ENCODE assay signal across 2 cellular contexts in genomic region chr20:47557791-47558190, GRCh38.
A peak's percentile ranks its signal among the peaks of the same experiment; 100 is the strongest.
TF ChIP-seq lines count a peak whose summit lies in the region.

No MANE protein-coding gene starts in this region.

TF ChIP-seq in GM23338, 12 proteins besides CTCF, POLR2A, EP300 and RAD21:
- no peak for TF ChIP-seq JUNB (IDR thresholded peaks at IDR 0.05; ENCODE audit: unreplicated experiment)
- no peak for TF ChIP-seq EZH2phosphoT487 (IDR thresholded peaks at IDR 0.05; ENCODE audit: unreplicated experiment)
- TF ChIP-seq POLR2AphosphoS5 (IDR thresholded peaks at IDR 0.05; ENCODE audit: low read depth) = no peak
- TF ChIP-seq STAT1 (IDR thresholded peaks at IDR 0.05; ENCODE audit: unreplicated experiment) = no peak
- TF ChIP-seq, protein P1, sequence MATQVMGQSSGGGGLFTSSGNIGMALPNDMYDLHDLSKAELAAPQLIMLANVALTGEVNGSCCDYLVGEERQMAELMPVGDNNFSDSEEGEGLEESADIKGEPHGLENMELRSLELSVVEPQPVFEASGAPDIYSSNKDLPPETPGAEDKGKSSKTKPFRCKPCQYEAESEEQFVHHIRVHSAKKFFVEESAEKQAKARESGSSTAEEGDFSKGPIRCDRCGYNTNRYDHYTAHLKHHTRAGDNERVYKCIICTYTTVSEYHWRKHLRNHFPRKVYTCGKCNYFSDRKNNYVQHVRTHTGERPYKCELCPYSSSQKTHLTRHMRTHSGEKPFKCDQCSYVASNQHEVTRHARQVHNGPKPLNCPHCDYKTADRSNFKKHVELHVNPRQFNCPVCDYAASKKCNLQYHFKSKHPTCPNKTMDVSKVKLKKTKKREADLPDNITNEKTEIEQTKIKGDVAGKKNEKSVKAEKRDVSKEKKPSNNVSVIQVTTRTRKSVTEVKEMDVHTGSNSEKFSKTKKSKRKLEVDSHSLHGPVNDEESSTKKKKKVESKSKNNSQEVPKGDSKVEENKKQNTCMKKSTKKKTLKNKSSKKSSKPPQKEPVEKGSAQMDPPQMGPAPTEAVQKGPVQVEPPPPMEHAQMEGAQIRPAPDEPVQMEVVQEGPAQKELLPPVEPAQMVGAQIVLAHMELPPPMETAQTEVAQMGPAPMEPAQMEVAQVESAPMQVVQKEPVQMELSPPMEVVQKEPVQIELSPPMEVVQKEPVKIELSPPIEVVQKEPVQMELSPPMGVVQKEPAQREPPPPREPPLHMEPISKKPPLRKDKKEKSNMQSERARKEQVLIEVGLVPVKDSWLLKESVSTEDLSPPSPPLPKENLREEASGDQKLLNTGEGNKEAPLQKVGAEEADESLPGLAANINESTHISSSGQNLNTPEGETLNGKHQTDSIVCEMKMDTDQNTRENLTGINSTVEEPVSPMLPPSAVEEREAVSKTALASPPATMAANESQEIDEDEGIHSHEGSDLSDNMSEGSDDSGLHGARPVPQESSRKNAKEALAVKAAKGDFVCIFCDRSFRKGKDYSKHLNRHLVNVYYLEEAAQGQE (IDR thresholded peaks at IDR 0.05; ENCODE audit: unreplicated experiment) = no peak
- TF ChIP-seq ETS1 (IDR thresholded peaks at IDR 0.05) = no peak
- TF ChIP-seq NANOG (IDR thresholded peaks at IDR 0.05; ENCODE audit: borderline replicate concordance) = no peak
- TF ChIP-seq ZNF331 (CRISPR knock-in tag; IDR thresholded peaks at IDR 0.05; ENCODE audit: low read depth) = no peak
- no peak for TF ChIP-seq ZNF114 (CRISPR knock-in tag; IDR thresholded peaks at IDR 0.05)
- TF ChIP-seq, protein P2, sequence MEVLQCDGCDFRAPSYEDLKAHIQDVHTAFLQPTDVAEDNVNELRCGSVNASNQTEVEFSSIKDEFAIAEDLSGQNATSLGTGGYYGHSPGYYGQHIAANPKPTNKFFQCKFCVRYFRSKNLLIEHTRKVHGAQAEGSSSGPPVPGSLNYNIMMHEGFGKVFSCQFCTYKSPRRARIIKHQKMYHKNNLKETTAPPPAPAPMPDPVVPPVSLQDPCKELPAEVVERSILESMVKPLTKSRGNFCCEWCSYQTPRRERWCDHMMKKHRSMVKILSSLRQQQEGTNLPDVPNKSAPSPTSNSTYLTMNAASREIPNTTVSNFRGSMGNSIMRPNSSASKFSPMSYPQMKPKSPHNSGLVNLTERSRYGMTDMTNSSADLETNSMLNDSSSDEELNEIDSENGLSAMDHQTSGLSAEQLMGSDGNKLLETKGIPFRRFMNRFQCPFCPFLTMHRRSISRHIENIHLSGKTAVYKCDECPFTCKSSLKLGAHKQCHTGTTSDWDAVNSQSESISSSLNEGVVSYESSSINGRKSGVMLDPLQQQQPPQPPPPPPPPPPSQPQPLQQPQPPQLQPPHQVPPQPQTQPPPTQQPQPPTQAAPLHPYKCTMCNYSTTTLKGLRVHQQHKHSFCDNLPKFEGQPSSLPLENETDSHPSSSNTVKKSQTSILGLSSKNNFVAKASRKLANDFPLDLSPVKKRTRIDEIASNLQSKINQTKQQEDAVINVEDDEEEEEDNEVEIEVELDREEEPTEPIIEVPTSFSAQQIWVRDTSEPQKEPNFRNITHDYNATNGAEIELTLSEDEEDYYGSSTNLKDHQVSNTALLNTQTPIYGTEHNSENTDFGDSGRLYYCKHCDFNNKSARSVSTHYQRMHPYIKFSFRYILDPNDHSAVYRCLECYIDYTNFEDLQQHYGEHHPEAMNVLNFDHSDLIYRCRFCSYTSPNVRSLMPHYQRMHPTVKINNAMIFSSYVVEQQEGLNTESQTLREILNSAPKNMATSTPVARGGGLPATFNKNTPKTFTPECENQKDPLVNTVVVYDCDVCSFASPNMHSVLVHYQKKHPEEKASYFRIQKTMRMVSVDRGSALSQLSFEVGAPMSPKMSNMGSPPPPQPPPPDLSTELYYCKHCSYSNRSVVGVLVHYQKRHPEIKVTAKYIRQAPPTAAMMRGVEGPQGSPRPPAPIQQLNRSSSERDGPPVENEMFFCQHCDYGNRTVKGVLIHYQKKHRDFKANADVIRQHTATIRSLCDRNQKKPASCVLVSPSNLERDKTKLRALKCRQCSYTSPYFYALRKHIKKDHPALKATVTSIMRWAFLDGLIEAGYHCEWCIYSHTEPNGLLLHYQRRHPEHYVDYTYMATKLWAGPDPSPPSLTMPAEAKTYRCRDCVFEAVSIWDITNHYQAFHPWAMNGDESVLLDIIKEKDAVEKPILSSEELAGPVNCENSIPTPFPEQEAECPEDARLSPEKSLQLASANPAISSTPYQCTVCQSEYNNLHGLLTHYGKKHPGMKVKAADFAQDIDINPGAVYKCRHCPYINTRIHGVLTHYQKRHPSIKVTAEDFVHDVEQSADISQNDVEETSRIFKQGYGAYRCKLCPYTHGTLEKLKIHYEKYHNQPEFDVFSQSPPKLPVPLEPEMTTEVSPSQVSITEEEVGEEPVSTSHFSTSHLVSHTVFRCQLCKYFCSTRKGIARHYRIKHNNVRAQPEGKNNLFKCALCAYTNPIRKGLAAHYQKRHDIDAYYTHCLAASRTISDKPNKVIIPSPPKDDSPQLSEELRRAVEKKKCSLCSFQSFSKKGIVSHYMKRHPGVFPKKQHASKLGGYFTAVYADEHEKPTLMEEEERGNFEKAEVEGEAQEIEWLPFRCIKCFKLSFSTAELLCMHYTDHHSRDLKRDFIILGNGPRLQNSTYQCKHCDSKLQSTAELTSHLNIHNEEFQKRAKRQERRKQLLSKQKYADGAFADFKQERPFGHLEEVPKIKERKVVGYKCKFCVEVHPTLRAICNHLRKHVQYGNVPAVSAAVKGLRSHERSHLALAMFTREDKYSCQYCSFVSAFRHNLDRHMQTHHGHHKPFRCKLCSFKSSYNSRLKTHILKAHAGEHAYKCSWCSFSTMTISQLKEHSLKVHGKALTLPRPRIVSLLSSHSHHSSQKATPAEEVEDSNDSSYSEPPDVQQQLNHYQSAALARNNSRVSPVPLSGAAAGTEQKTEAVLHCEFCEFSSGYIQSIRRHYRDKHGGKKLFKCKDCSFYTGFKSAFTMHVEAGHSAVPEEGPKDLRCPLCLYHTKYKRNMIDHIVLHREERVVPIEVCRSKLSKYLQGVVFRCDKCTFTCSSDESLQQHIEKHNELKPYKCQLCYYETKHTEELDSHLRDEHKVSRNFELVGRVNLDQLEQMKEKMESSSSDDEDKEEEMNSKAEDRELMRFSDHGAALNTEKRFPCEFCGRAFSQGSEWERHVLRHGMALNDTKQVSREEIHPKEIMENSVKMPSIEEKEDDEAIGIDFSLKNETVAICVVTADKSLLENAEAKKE (CRISPR knock-in tag; IDR thresholded peaks at IDR 0.05) = no peak
- TF ChIP-seq EZH2 (IDR thresholded peaks at IDR 0.05; ENCODE audit: low read depth, unreplicated experiment) = no peak
- no peak for TF ChIP-seq CREB1 (CRISPR knock-in tag; IDR thresholded peaks at IDR 0.05; ENCODE audit: low read depth)

TF ChIP-seq in H1, 55 proteins besides CTCF, POLR2A, EP300 and RAD21:
- TF ChIP-seq TAF7 (optimal IDR thresholded peaks at IDR 0.05; ENCODE audit: borderline replicate concordance, low read depth, low read length) = no peak
- TF ChIP-seq YY1 (IDR thresholded peaks at IDR 0.05; ENCODE audit: low read depth, low read length) = peak; percentile 52; the same call in 1 of the 2 replicates
